7 cellular contexts compared by ENCODE assay signal in the genomic region with DNA sequence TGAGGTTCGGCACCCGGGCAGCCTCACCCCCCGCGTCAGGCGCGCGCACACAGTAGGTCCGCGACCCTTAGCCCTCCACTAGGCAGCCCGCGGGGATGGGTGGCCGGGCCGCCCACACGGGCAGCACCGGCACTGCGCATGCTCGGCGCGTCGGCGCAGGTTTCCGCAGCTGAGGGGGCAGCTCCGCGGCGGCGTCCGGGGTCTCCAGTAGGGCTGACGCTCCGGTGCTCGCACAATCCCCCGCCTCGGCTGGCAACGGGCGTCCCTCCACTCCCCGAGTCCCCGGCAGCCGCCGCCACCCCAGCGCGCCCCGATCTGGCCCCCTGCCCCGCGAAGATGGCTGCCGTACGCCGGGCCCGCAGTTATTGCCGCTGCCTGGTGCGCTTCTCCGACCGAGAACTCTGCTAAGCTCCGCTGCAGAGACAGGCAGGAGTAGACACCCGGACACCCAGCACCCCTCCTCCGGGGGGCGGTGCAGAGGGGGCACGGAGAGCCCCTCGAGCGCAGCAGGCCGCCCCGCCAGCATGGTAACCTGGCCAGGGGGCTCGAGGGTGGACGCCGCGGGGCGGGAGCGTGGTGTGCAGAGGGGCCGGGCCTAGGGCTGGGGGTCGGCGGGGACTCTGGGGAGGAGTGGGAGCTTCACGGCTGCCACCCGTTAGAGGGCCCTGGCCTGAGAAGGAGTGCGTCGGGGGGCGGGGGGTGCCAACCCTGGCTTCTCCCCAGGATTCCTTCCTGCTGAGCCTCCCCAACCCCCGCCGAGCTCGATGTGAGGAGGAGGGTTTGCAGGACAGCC.
DNase-seq lines count a peak whose midpoint lies in the region; TF ChIP-seq lines count a peak whose summit lies in the region.

A gene (plus strand): TSS at position 139 of the 793 bp plus-strand sequence. CDS start 386 bp downstream, at position 525.

- DNase-seq in MV-4-11 (lab: John Stamatoyannopoulos, UW) (peak; percentile 58), WERI-Rb-1 (peak; percentile 87), cardiac fibroblast (ENCODE audit: low read depth in 2 of 2) (peak in 1 of 2 donors; percentile 59), kidney tubule cell (ENCODE audit: low spot score) (peak; percentile 67)
- DNase-seq in stimulated activated CD4-positive, alpha-beta T cell treated with anti-CD3 and anti-CD28 coated beads, Interleukin-1b, Interleukin-23, amount 100 ng/mL, for 24 hours (ENCODE audit: low read depth in 4 of 4, low spot score in 1 of 4): peak; percentile 55 to 59 (median 57)

- no peaks in the 10 kb centered on the region for H3K27me3 ChIP-seq in WERI-Rb-1 (ENCODE audit: insufficient read depth, low read depth, severe bottlenecking)

- H3K27ac ChIP-seq in HEK293 (ENCODE audit: extremely low read depth, low read depth, low read length) (peak within 1 kb of the TSS; percentile 89), WERI-Rb-1 (peak within 1 kb of the TSS; percentile 90)

- peaks cover 23% of the 10 kb centered on the region for H3K4me1 ChIP-seq in HEK293 (ENCODE audit: control insufficient read depth, insufficient read depth, low read length)

- H3K9me3 ChIP-seq in HEK293 (ENCODE audit: control insufficient read depth, insufficient read depth, low read depth, low read length) (no peaks in the 10 kb centered on the region), WERI-Rb-1 (ENCODE audit: severe bottlenecking) (no peaks in the 10 kb centered on the region)

- POLR2A ChIA-PET in HEK293 (lab: Yijun Ruan, JAX): interaction anchor here (0.7 to 1.9 kb wide), 7 partner anchors 15 to 781 kb away, joined by 3 to 32 read pairs (median 3); a partner anchor contains a TSS

- peak within 1 kb of the TSS; percentile 92 for H3K4me3 ChIP-seq in HEK293 (ENCODE audit: low read depth, low read length)
- H3K4me3 ChIP-seq in WERI-Rb-1 (ENCODE audit: low read depth, low read length): peak within 1 kb of the TSS; percentile 82
- peak within 1 kb of the TSS; percentile 79 to 90 for H3K4me3 ChIP-seq in cardiac fibroblast (replicated peaks in 1 of 2; ENCODE audit: low read depth in 2 of 2, low read length in 2 of 2)

- TF ChIP-seq CTCF in HEK293 (tag by site-specific recombination; IDR thresholded peaks at IDR 0.05) (no peak; the same call in 1 of the 2 replicates), WERI-Rb-1 (IDR thresholded peaks at IDR 0.05; ENCODE audit: low read depth, low read length) (no peak), cardiac fibroblast (IDR thresholded peaks at IDR 0.05; ENCODE audit: low read depth, low read length) (no peak)

- peaks cover 0 to 4% of the 10 kb centered on the region in 2 experiments; a peak in 2 of 3 replicates for H3K36me3 ChIP-seq in HEK293 (ENCODE audit: control insufficient read depth in 2 of 2, insufficient read depth in 1 of 2, low read length in 2 of 2)
- peaks cover 8% of the 10 kb centered on the region for H3K36me3 ChIP-seq in WERI-Rb-1

- CTCF ChIA-PET in HEK293 (lab: Yijun Ruan, JAX): interaction anchor here (0.5 to 3.8 kb wide), 8 partner anchors 10 to 1796 kb away, joined by 3 to 20 read pairs (median 4); a partner anchor contains a TSS

- TF ChIP-seq POLR2A in GM15510 (IDR thresholded peaks at IDR 0.05; ENCODE audit: borderline replicate concordance, extremely low read depth, insufficient read length): peak; percentile 80

TF ChIP-seq in HEK293, 187 proteins besides CTCF, POLR2A, EP300 and RAD21 (continues in another document):
- TF ChIP-seq ZBTB8A (tag by site-specific recombination; IDR thresholded peaks at IDR 0.05) (peak; percentile 99), ZNF433 (tag by site-specific recombination; IDR thresholded peaks at IDR 0.05; ENCODE audit: low read depth) (no peak), ZNF548 (tag by site-specific recombination; IDR thresholded peaks at IDR 0.05) (no peak), ZBTB20 (tag by site-specific recombination; IDR thresholded peaks at IDR 0.05) (peak; percentile 67; the same call in 1 of the 2 replicates), ZFP41 (tag by site-specific recombination; IDR thresholded peaks at IDR 0.05; ENCODE audit: borderline replicate concordance) (no peak), ZNF558 (tag by site-specific recombination; IDR thresholded peaks at IDR 0.05) (no peak), ZNF837 (tag by site-specific recombination; IDR thresholded peaks at IDR 0.05) (no peak), ZNF175 (tag by site-specific recombination; IDR thresholded peaks at IDR 0.05) (no peak), ZNF146 (tag by site-specific recombination; IDR thresholded peaks at IDR 0.05) (no peak), ZNF19 (tag by site-specific recombination; IDR thresholded peaks at IDR 0.05; ENCODE audit: low read depth) (no peak), ZNF791 (tag by site-specific recombination; IDR thresholded peaks at IDR 0.05) (no peak), GLIS1 (tag by site-specific recombination; IDR thresholded peaks at IDR 0.05) (peak; percentile 61), SP7 (tag by site-specific recombination; IDR thresholded peaks at IDR 0.05) (peak; percentile 63; the same call in 1 of the 2 replicates), YY2 (tag by site-specific recombination; IDR thresholded peaks at IDR 0.05) (peak; percentile 41; the same call in 1 of the 2 replicates), ZNF324 (tag by site-specific recombination; IDR thresholded peaks at IDR 0.05) (0 out of 2 replicates have a peak, but pooled peaks have one; percentile 8), KLF8 (tag by site-specific recombination; IDR thresholded peaks at IDR 0.05) (peak; percentile 19; the same call in 1 of the 2 replicates), ZNF560 (tag by site-specific recombination; IDR thresholded peaks at IDR 0.05; ENCODE audit: borderline replicate concordance) (no peak), SETDB1 (IDR thresholded peaks at IDR 0.05; ENCODE audit: insufficient read length, low read length) (no peak), ZBTB48 (tag by site-specific recombination; IDR thresholded peaks at IDR 0.05) (0 out of 2 replicates have a peak, but pooled peaks have one; percentile 17), ZNF76 (tag by site-specific recombination; IDR thresholded peaks at IDR 0.05; ENCODE audit: borderline replicate concordance, low read depth) (no peak; the same call in 1 of the 2 replicates), MZF1 (tag by site-specific recombination; IDR thresholded peaks at IDR 0.05; ENCODE audit: borderline replicate concordance) (peak; percentile 90; the same call in 1 of the 2 replicates), ZNF585B (tag by site-specific recombination; IDR thresholded peaks at IDR 0.05) (no peak), ZNF621 (tag by site-specific recombination; IDR thresholded peaks at IDR 0.05) (no peak), KLF1 (tag by site-specific recombination; IDR thresholded peaks at IDR 0.05) (peak; percentile 38; the same call in 1 of the 2 replicates), GLIS2 (tag by site-specific recombination; IDR thresholded peaks at IDR 0.05) (peak; percentile 95), ZNF596 (tag by site-specific recombination; IDR thresholded peaks at IDR 0.05) (no peak)
- TF ChIP-seq, protein P1, sequence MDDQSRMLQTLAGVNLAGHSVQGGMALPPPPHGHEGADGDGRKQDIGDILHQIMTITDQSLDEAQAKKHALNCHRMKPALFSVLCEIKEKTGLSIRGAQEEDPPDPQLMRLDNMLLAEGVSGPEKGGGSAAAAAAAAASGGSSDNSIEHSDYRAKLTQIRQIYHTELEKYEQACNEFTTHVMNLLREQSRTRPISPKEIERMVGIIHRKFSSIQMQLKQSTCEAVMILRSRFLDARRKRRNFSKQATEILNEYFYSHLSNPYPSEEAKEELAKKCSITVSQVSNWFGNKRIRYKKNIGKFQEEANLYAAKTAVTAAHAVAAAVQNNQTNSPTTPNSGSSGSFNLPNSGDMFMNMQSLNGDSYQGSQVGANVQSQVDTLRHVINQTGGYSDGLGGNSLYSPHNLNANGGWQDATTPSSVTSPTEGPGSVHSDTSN (CRISPR knock-in tag; IDR thresholded peaks at IDR 0.05): 0 out of 2 replicates have a peak, but pooled peaks have one; percentile 55
- TF ChIP-seq, protein P2, sequence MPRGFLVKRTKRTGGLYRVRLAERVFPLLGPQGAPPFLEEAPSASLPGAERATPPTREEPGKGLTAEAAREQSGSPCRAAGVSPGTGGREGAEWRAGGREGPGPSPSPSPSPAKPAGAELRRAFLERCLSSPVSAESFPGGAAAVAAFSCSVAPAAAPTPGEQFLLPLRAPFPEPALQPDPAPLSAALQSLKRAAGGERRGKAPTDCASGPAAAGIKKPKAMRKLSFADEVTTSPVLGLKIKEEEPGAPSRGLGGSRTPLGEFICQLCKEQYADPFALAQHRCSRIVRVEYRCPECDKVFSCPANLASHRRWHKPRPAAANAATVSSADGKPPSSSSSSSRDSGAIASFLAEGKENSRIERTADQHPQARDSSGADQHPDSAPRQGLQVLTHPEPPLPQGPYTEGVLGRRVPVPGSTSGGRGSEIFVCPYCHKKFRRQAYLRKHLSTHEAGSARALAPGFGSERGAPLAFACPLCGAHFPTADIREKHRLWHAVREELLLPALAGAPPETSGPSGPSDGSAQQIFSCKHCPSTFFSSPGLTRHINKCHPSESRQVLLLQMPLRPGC (tag by site-specific recombination; IDR thresholded peaks at IDR 0.05): no peak
- TF ChIP-seq, protein P3, sequence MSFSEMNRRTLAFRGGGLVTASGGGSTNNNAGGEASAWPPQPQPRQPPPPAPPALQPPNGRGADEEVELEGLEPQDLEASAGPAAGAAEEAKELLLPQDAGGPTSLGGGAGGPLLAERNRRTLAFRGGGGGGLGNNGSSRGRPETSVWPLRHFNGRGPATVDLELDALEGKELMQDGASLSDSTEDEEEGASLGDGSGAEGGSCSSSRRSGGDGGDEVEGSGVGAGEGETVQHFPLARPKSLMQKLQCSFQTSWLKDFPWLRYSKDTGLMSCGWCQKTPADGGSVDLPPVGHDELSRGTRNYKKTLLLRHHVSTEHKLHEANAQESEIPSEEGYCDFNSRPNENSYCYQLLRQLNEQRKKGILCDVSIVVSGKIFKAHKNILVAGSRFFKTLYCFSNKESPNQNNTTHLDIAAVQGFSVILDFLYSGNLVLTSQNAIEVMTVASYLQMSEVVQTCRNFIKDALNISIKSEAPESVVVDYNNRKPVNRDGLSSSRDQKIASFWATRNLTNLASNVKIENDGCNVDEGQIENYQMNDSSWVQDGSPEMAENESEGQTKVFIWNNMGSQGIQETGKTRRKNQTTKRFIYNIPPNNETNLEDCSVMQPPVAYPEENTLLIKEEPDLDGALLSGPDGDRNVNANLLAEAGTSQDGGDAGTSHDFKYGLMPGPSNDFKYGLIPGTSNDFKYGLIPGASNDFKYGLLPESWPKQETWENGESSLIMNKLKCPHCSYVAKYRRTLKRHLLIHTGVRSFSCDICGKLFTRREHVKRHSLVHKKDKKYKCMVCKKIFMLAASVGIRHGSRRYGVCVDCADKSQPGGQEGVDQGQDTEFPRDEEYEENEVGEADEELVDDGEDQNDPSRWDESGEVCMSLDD (tag by site-specific recombination; IDR thresholded peaks at IDR 0.05): 0 out of 2 replicates have a peak, but pooled peaks have one; percentile 53
